ENCODE assay signal across 26 cellular contexts in the genomic region with DNA sequence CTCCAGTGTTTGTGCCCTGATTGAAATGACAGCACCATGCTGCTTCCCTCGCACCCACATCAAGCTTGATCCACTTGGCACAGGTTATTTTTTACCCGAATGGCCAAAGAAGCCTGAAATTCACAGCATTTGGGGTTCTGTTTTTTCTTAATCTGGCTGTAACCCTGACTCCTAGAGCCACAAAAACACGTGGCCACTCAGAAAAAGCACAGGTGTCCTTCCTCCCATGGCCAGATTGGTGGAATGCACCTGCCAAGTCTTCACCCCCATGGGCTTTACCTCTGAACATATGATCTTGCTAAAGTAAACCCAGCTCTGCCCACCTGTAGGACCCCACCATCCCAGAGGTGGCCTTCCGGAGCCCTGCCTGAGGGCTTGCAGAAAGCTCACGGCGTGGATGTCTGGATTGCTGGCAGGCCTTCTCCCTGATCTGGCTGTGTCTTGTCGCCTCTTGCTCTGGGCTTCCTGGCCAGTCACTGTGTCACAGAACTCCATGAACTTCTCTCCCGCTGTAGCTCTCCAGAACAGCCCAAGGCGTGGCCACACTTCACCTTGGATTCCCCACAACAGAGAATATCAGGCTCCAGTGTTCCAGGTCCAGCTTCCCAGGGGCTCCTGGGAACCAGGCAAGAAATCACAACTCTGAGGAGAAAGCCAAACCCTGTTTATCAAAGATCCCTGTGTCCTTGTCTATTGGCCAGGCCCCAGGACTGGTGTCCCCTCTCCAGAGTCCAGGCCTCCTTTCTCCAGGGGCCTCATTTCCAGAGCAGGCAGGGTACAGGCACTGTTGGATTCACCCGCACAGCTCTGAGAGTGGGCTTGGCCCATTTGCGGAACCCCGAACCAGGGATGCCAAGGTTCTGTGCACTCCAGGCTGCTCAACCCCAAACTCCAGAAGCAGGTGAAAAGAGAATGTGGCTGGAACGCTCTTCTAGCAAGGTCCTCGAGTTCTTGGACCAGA.
DNase-seq lines count a peak whose midpoint lies in the region; ATAC-seq and TF ChIP-seq lines count a peak whose summit lies in the region.
"Had no signal": no experiment of that assay in that cellular context is flagged by ENCODE, and none has a peak within 500 bp of the region (broad histone marks: within the 10 kb centered on the region; RNA-seq: fewer than 3 reads in every experiment).

No MANE protein-coding gene starts in this region.

- no peak overlapping the region for H2AFZ ChIP-seq in IMR-90 (replicated peaks; ENCODE audit: low read length, poor library complexity)

- intact Hi-C loops in IMR-90 (cut with micrococcal nuclease) = no loop called here
- intact Hi-C loops in esophagus muscularis mucosa (cut with DNase I) = no loop called here

- H3K4me2 ChIP-seq in IMR-90 (ENCODE audit: low read depth, low read length) = no peak overlapping the region
- H3K4me2 ChIP-seq: SK-N-SH had no signal

- no peak overlapping the region for H3K56ac ChIP-seq in IMR-90 (ENCODE audit: extremely low read depth, insufficient read depth, low read length)

- no peaks in the 10 kb centered on the region for H3K27me3 Mint-ChIP-seq in activated CD8-positive, alpha-beta memory T cell treated with anti-CD3 and anti-CD28 coated beads, Interleukin-2, amount 10 ng/mL, durations not matched to agents 7 days and 5 days

- H3K27me3 ChIP-seq in IMR-90 (ENCODE audit: control insufficient read depth, insufficient read depth, low read length) (no peaks in the 10 kb centered on the region), esophagus muscularis mucosa (no peaks in the 10 kb centered on the region), skeletal muscle tissue (ENCODE audit: control insufficient read depth in 3 of 3, insufficient read depth in 3 of 3, low read length in 3 of 3) (no peaks in the 10 kb centered on the region)
- H3K27me3 ChIP-seq: ascending aorta, sigmoid colon, thyroid gland had no signal

- TF ChIP-seq CTCF in IMR-90 (conservative IDR thresholded peaks at IDR 0.05; ENCODE audit: low read depth, low read length) (no peak), esophagus muscularis mucosa (IDR thresholded peaks at IDR 0.05) (no peak)

- H4K8ac ChIP-seq in IMR-90 (ENCODE audit: low read depth in 2 of 2, low read length in 2 of 2) = no peak overlapping the region; a peak in 1 of 4 replicates

- POLR2A ChIA-PET in IMR-90 (lab: Charles Lee; ENCODE audit: unreplicated experiment) = no interaction called here

- TF ChIP-seq RAD21 in IMR-90 (IDR thresholded peaks at IDR 0.05; ENCODE audit: low read length) = no peak

- peak overlapping the region; percentile 40; the same call in 1 of the 2 replicates for H2BK120ac ChIP-seq in IMR-90 (ENCODE audit: low read depth, low read length)

- dilution Hi-C loops in IMR-90 (cut with HindIII; ENCODE audit: low sequenced_read_pairs, unreplicated experiment) = no loop called here

- peak overlapping the region; percentile 60 for H2AK5ac ChIP-seq in IMR-90 (ENCODE audit: low read depth, low read length)

- H2BK5ac ChIP-seq in IMR-90 (ENCODE audit: low read depth, low read length, poor library complexity, severe bottlenecking) = no peak overlapping the region

- peak overlapping the region; percentile 53; the same call in 1 of the 2 replicates for H3K4ac ChIP-seq in IMR-90 (ENCODE audit: low read depth, low read length)

- no peak overlapping the region for H3K18ac ChIP-seq in IMR-90 (ENCODE audit: low read depth, low read length)

- peaks cover 18% of the 10 kb centered on the region for H3K36me3 Mint-ChIP-seq in activated CD8-positive, alpha-beta memory T cell treated with anti-CD3 and anti-CD28 coated beads, Interleukin-2, amount 10 ng/mL, durations not matched to agents 7 days and 5 days
- H3K36me3 Mint-ChIP-seq: CD8-positive, alpha-beta T cell had no signal

- H3K14ac ChIP-seq in IMR-90 (replicated peaks; ENCODE audit: low read depth, low read length) = peak overlapping the region; percentile 31

- no peaks in the 10 kb centered on the region for H3K9me1 ChIP-seq in IMR-90 (ENCODE audit: insufficient read depth, low read length)

- CTCF ChIA-PET in activated CD8-positive, alpha-beta memory T cell treated with anti-CD3 and anti-CD28 coated beads, Interleukin-2, amount 10 ng/mL, durations not matched to agents 7 days and 5 days (lab: Charles Lee) = interaction anchor here (1.5 to 2.2 kb wide), 2 partner anchors 16 to 28 kb away, joined by 5 to 8 read pairs; no protein-coding TSS in a partner anchor
- CTCF ChIA-PET in IMR-90 (lab: Yijun Ruan, JAX) = no interaction called here

- no peak overlapping the region for H3K4me3 Mint-ChIP-seq in activated CD8-positive, alpha-beta memory T cell treated with anti-CD3 and anti-CD28 coated beads, Interleukin-2, amount 10 ng/mL, durations not matched to agents 7 days and 5 days
- H3K4me3 Mint-ChIP-seq: CD8-positive, alpha-beta T cell; neural crest cell had no signal

- no peaks in the 10 kb centered on the region; the same call in 1 of the 2 replicates for H4K20me1 ChIP-seq in IMR-90 (ENCODE audit: insufficient read depth, low read length)

- WGBS in IMR-90 (ENCODE audit: extremely low coverage in 2 of 2, insufficient read length in 1 of 2), 2 experiments = 93% methylated on average over 6 of the region's 14 CpGs; no CpG with 5 or more reads in 1 of the 2 experiments
- 89% methylated on average over 14 of the region's 14 CpGs for WGBS in esophagus muscularis mucosa

- H3K79me1 ChIP-seq in IMR-90 (ENCODE audit: low read depth in 1 of 2, low read length in 2 of 2) = no peaks in the 10 kb centered on the region

- no peak overlapping the region for H3K23ac ChIP-seq in IMR-90 (ENCODE audit: low read depth, low read length)

- H3K9me3 Mint-ChIP-seq in activated CD8-positive, alpha-beta memory T cell treated with anti-CD3 and anti-CD28 coated beads, Interleukin-2, amount 10 ng/mL, durations not matched to agents 7 days and 5 days (ENCODE audit: low read depth) = no peaks in the 10 kb centered on the region
- H3K9me3 Mint-ChIP-seq: neural crest cell had no signal

- H3K9me3 ChIP-seq in IMR-90 (ENCODE audit: control insufficient read depth, insufficient read depth, low read length) (peaks cover 2% of the 10 kb centered on the region; the same call in 1 of the 2 replicates), esophagus muscularis mucosa (peaks cover 0 to 3% (median 0%) of the 10 kb centered on the region in 4 donors), skeletal muscle tissue (ENCODE audit: control insufficient read depth in 3 of 3, low read length in 3 of 3) (no peaks in the 10 kb centered on the region)
- H3K9me3 ChIP-seq: ascending aorta, sigmoid colon, SK-N-SH, thyroid gland had no signal

- no peak overlapping the region for H4K5ac ChIP-seq in IMR-90 (ENCODE audit: low read depth, low read length)

- peak overlapping the region; percentile 56; the same call in 2 of the 3 replicates for H2BK15ac ChIP-seq in IMR-90 (ENCODE audit: low read depth, low read length)

- no peak for TF ChIP-seq EP300 in esophagus muscularis mucosa (IDR thresholded peaks at IDR 0.05)

- ATAC-seq in activated CD8-positive, alpha-beta memory T cell treated with anti-CD3 and anti-CD28 coated beads, Interleukin-2, amount 10 ng/mL, durations not matched to agents 7 days and 5 days = no peak
- no peak for ATAC-seq in IMR-90 (ENCODE audit: low read depth)
- no peak for ATAC-seq in HG03521 (IDR thresholded peaks at IDR 0.05; ENCODE audit: unreplicated experiment)
- no peak for ATAC-seq in GM18502 (IDR thresholded peaks at IDR 0.05; ENCODE audit: poor library complexity, unreplicated experiment)
- ATAC-seq: activated naive CD4-positive, alpha-beta T cell treated with anti-CD3 and anti-CD28 coated beads, Interleukin-2, amount 50 U/mL, for 72 hours; CD8-positive, alpha-beta T cell had no signal

- TF ChIP-seq POLR2A in IMR-90 (IDR thresholded peaks at IDR 0.05; ENCODE audit: low read depth, low read length) (no peak), esophagus muscularis mucosa (IDR thresholded peaks at IDR 0.05; ENCODE audit: low read depth) (no peak)

- in situ Hi-C loops in IMR-90 (cut with MboI; ENCODE audit: low sequenced_read_pairs) = no loop called here

- no TSS peak for BruUV-seq in IMR-90 (replicated peaks; lab: Mats Ljungman, UMichigan)

- H3K27ac ChIP-seq in IMR-90 (ENCODE audit: insufficient read depth, low read length) = no peak overlapping the region
- H3K27ac ChIP-seq in esophagus muscularis mucosa (replicated peaks in 1 of 4) = no peak overlapping the region
- H3K27ac ChIP-seq in skeletal muscle tissue (ENCODE audit: low read depth, low read length) = peak overlapping the region; percentile 45
- H3K27ac ChIP-seq: RWPE1, sigmoid colon had no signal

- H3K36me3 ChIP-seq in IMR-90 (ENCODE audit: control insufficient read depth, insufficient read depth, low read length) (no peaks in the 10 kb centered on the region), esophagus muscularis mucosa (no peaks in the 10 kb centered on the region), skeletal muscle tissue (ENCODE audit: control insufficient read depth in 3 of 3, insufficient read depth in 3 of 3, low read length in 3 of 3) (no peaks in the 10 kb centered on the region)
- H3K36me3 ChIP-seq: ascending aorta, sigmoid colon, thyroid gland had no signal

- H3K4me1 Mint-ChIP-seq in activated CD8-positive, alpha-beta memory T cell treated with anti-CD3 and anti-CD28 coated beads, Interleukin-2, amount 10 ng/mL, durations not matched to agents 7 days and 5 days = peaks cover 38% of the 10 kb centered on the region

- H3K4me1 ChIP-seq in IMR-90 (ENCODE audit: control insufficient read depth, insufficient read depth, low read length) = peaks cover 15% of the 10 kb centered on the region
- peaks cover 5 to 19% (median 13%) of the 10 kb centered on the region in 4 donors for H3K4me1 ChIP-seq in esophagus muscularis mucosa
- peaks cover 19 to 40% (median 33%) of the 10 kb centered on the region in 3 donors for H3K4me1 ChIP-seq in skeletal muscle tissue (ENCODE audit: control insufficient read depth in 3 of 3, insufficient read depth in 3 of 3, low read length in 3 of 3)
- H3K4me1 ChIP-seq: sigmoid colon had no signal

- H3K4me3 ChIP-seq in IMR-90 (ENCODE audit: insufficient read depth, low read depth, low read length) (no peak overlapping the region), esophagus muscularis mucosa (no peak overlapping the region), skeletal muscle tissue (ENCODE audit: low read length in 3 of 3) (no peak overlapping the region)
- H3K4me3 ChIP-seq: ascending aorta, sigmoid colon, thyroid gland had no signal

- no peak overlapping the region for H3K27ac Mint-ChIP-seq in activated CD8-positive, alpha-beta memory T cell treated with anti-CD3 and anti-CD28 coated beads, Interleukin-2, amount 10 ng/mL, durations not matched to agents 7 days and 5 days
- H3K27ac Mint-ChIP-seq: CD8-positive, alpha-beta T cell had no signal

- H2BK20ac ChIP-seq in IMR-90 (ENCODE audit: low read depth, low read length) = no peak overlapping the region; the same call in 1 of the 2 replicates

- peak; percentile 15 for DNase-seq in activated CD8-positive, alpha-beta memory T cell treated with anti-CD3 and anti-CD28 coated beads, Interleukin-2, amount 10 ng/mL, durations not matched to agents 7 days and 5 days
- DNase-seq in activated CD8-positive, alpha-beta memory T cell treated with anti-CD3 and anti-CD28 coated beads, Interleukin-2, amount 50 U/mL, for 4 hours = no peak
- DNase-seq in IMR-90 (no peak), esophagus muscularis mucosa (ENCODE audit: extremely low spot score) (peak; percentile 86), iPS-NIHi7 (ENCODE audit: extremely low spot score) (no peak)
- DNase-seq: CD8-positive, alpha-beta T cell; DMS 273 treated with DMSO at 0.1 percent for 48 hours; EL; GOT3; Karpas-422; kidney glomerular epithelial cell; NCI-H146; NCI-H446 treated with DMSO at 0.1 percent for 48 hours; sigmoid colon; SK-N-SH; stimulated activated CD4-positive, alpha-beta T cell treated with anti-CD3 and anti-CD28 coated beads, Interleukin-15, amount 100 ng/mL, for 24 hours; stimulated activated naive CD4-positive, alpha-beta T cell treated with Interleukin-2 at 50 U/mL for 16 hours; T-helper 2 cell; thyroid gland had no signal

- H4K91ac ChIP-seq in IMR-90 (ENCODE audit: insufficient read depth, low read depth, low read length) = peak overlapping the region; percentile 45; the same call in 1 of the 2 replicates

- H2AK9ac ChIP-seq in IMR-90 (replicated peaks; ENCODE audit: low read depth, low read length, poor library complexity) = peak overlapping the region; percentile 5

- H3K9ac ChIP-seq in IMR-90 (ENCODE audit: low read depth, low read length) (no peak overlapping the region), skeletal muscle tissue (ENCODE audit: low read depth in 1 of 3, low read length in 3 of 3) (peak overlapping the region in 1 of 3 donors; percentile 50)
- H3K9ac ChIP-seq: SK-N-SH had no signal

Comparison
In these comparisons a context has a peak if more than half of its experiments do, and no peak if none do; other contexts are left out.
1. DNase-seq: peak in activated CD8-positive, alpha-beta memory T cell treated with anti-CD3 and anti-CD28 coated beads, Interleukin-2, amount 10 ng/mL, durations not matched to agents 7 days and 5 days (single experiment) and esophagus muscularis mucosa (single experiment); none in activated CD8-positive, alpha-beta memory T cell treated with anti-CD3 and anti-CD28 coated beads, Interleukin-2, amount 50 U/mL, for 4 hours (single experiment), IMR-90 (single experiment) and iPS-NIHi7 (single experiment).